In genomic region chr1:154489863-154490262, GRCh38 we compare ENCODE assay signal across 21 cellular contexts. TPM values are rescaled to one million over a fixed set of nuclear protein-coding genes. Genes with fewer than 3 reads are reported as not detected.
"Had no signal": no experiment of that assay in that cellular context is flagged by ENCODE, and none has a peak within 500 bp of the region (broad histone marks: within the 10 kb centered on the region; RNA-seq: fewer than 3 reads in every experiment).

No MANE protein-coding gene starts in this region.

- H3K27me3 ChIP-seq: colonic mucosa, left lung, neutrophil had no signal

- ATAC-seq: mucosa of descending colon; naive thymus-derived CD8-positive, alpha-beta T cell; psoas muscle; sciatic nerve had no signal

- H3K27ac ChIP-seq: colonic mucosa, neutrophil, psoas muscle, thoracic aorta, transverse colon had no signal

- DNase-seq: colonic mucosa; foreskin melanocyte; immature natural killer cell; left lung; mammary epithelial cell; mucosa of descending colon; naive thymus-derived CD8-positive, alpha-beta T cell; psoas muscle; retina; stimulated activated CD4-positive, alpha-beta T cell treated with anti-CD3 and anti-CD28 coated beads, Interleukin-12 subunit alpha, Interleukin-12 subunit beta, amount 100 ng/mL, for 4 hours; stimulated activated naive CD4-positive, alpha-beta T cell; stomach; substantia nigra; transverse colon had no signal

- H3K4me3 Mint-ChIP-seq: immature natural killer cell; naive thymus-derived CD8-positive, alpha-beta T cell had no signal

- H3K36me3 Mint-ChIP-seq: immature natural killer cell; naive thymus-derived CD8-positive, alpha-beta T cell had no signal

- H3K4me3 ChIP-seq: colonic mucosa, left lung, mucosa of descending colon, psoas muscle, skin epidermis, stomach, thoracic aorta, transverse colon had no signal

- H3K9me3 ChIP-seq: colonic mucosa, left lung, mucosa of descending colon, neutrophil, psoas muscle, stomach, thoracic aorta, transverse colon had no signal

- H3K9me3 Mint-ChIP-seq: immature natural killer cell; naive thymus-derived CD8-positive, alpha-beta T cell had no signal

- H3K36me3 ChIP-seq: colonic mucosa, neutrophil, thoracic aorta, transverse colon had no signal

RNA-seq across cellular contexts. Expression of gene TDRD10, which starts 12.2 kb away (rescaled TPM):
- total RNA-seq: naive thymus-derived CD8-positive, alpha-beta T cell; osteoblast had no signal
- polyA plus RNA-seq: immature natural killer cell; keratinocyte; mammary epithelial cell; naive thymus-derived CD8-positive, alpha-beta T cell; neural cell had no signal

RNA-seq across cellular contexts. Expression of gene SHE, which starts 12.3 kb away (rescaled TPM):
- total RNA-seq: naive thymus-derived CD8-positive, alpha-beta T cell; osteoblast had no signal
- polyA plus RNA-seq: mammary epithelial cell; naive thymus-derived CD8-positive, alpha-beta T cell had no signal
